ENCODE assay signal across 20 cellular contexts in genomic region chr20:40922865-40923264, GRCh38.
"Had no signal": no experiment of that assay in that cellular context is flagged by ENCODE, and none has a peak within 500 bp of the region (broad histone marks: within the 10 kb centered on the region; RNA-seq: fewer than 3 reads in every experiment).

No MANE protein-coding gene starts in this region.

- H3K4me3 Mint-ChIP-seq: endodermal cell; naive thymus-derived CD4-positive, alpha-beta T cell; nephron progenitor cell had no signal

- H3K4me1 Mint-ChIP-seq: endodermal cell, nephron progenitor cell had no signal

- H3K27ac Mint-ChIP-seq: endodermal cell; naive thymus-derived CD4-positive, alpha-beta T cell; nephron progenitor cell had no signal

- ATAC-seq: gastrocnemius medialis; heart right ventricle; naive thymus-derived CD4-positive, alpha-beta T cell; psoas muscle; sciatic nerve had no signal

- H3K36me3 Mint-ChIP-seq: naive thymus-derived CD4-positive, alpha-beta T cell had no signal

- DNase-seq: effector CD4-positive, alpha-beta T cell; endodermal cell; gastrocnemius medialis; heart right ventricle; hypothalamus; kidney glomerular epithelial cell; mammary epithelial cell; naive thymus-derived CD4-positive, alpha-beta T cell; nephron progenitor cell; psoas muscle; retina; spleen; stimulated activated CD4-positive, alpha-beta T cell treated with anti-CD3 and anti-CD28 coated beads, Interleukin-15, amount 100 ng/mL, for 24 hours; stimulated activated CD4-positive, alpha-beta T cell treated with anti-CD3 and anti-CD28 coated beads, Interleukin-1b, Interleukin-23, amount 100 ng/mL, for 48 hours; stimulated activated CD4-positive, alpha-beta T cell treated with anti-CD3 and anti-CD28 coated beads, Interleukin-4, amount 100 ng/mL, for 4 hours; stimulated activated naive CD4-positive, alpha-beta T cell; stomach; substantia nigra; trophoblast cell had no signal

- H3K9me3 Mint-ChIP-seq: naive thymus-derived CD4-positive, alpha-beta T cell had no signal
